In genomic region chr5:150075806-150076205, GRCh38 we compare ENCODE assay signal across 15 cellular contexts. TPM values are rescaled to one million over a fixed set of nuclear protein-coding genes. Genes with fewer than 3 reads are reported as not detected.
DNase-seq lines count a peak whose midpoint lies in the region; ATAC-seq and TF ChIP-seq lines count a peak whose summit lies in the region.
"Had no signal": no experiment of that assay in that cellular context is flagged by ENCODE, and none has a peak within 500 bp of the region (broad histone marks: within the 10 kb centered on the region; RNA-seq: fewer than 3 reads in every experiment).

No MANE protein-coding gene starts in this region.

- H3K4me1 ChIP-seq in stomach (no peaks in the 10 kb centered on the region), GM23248 (ENCODE audit: insufficient read depth) (no peaks in the 10 kb centered on the region)
- H3K4me1 ChIP-seq: adrenal gland, prostate gland, SJCRH30 had no signal

- no peaks in the 10 kb centered on the region for H3K9me2 ChIP-seq in GM23248 (ENCODE audit: insufficient read depth)

- TF ChIP-seq CTCF in choroid plexus epithelial cell (conservative IDR thresholded peaks at IDR 0.05; ENCODE audit: low read depth, low read length) = peak; percentile 23
- no peak for TF ChIP-seq CTCF in stomach (IDR thresholded peaks at IDR 0.05)

- H3K9me3 ChIP-seq in stomach (no peaks in the 10 kb centered on the region), GM23248 (ENCODE audit: low read depth) (no peaks in the 10 kb centered on the region)
- H3K9me3 ChIP-seq: adrenal gland, prostate gland, SJCRH30, thoracic aorta had no signal

- H3K27ac ChIP-seq in stomach (no peak overlapping the region), GM23248 (no peak overlapping the region)
- H3K27ac ChIP-seq: adrenal gland, prostate gland, SJCRH30, thoracic aorta had no signal

- DNase-seq in activated T-cell treated with anti-CD3 and anti-CD28 coated beads, Interleukin-2, amount 50 U/mL, for 48 hours = peak; percentile 6 to 11
- DNase-seq in activated T-cell treated with anti-CD3 and anti-CD28 coated beads, Interleukin-2, amount 50 U/mL, for 1 hour = no peak
- peak; percentile 29 for DNase-seq in NAMALWA (ENCODE audit: low spot score)
- no peak for DNase-seq in choroid plexus epithelial cell (ENCODE audit: low read depth)
- DNase-seq in stomach = peak; percentile 16
- no peak for DNase-seq in GM23248
- DNase-seq: hippocampal formation, naive B cell, NCI-H2081 treated with DMSO at 0.1 percent for 48 hours, SJCRH30 had no signal

- intact Hi-C loops in stomach (cut with DNase I; ENCODE audit: low total_unique reads) = no loop called here

- no peak for TF ChIP-seq EP300 in stomach (IDR thresholded peaks at IDR 0.05)

- in situ Hi-C loops in GM23248 (cut with MboI) = no loop called here

- H3K79me2 ChIP-seq in GM23248 (ENCODE audit: insufficient read depth) = no peaks in the 10 kb centered on the region

- H2AFZ ChIP-seq in GM23248 = no peak overlapping the region

- H3K36me3 ChIP-seq in stomach (peaks cover 0 to 6% (median 0%) of the 10 kb centered on the region in 4 donors), GM23248 (ENCODE audit: low read depth) (no peaks in the 10 kb centered on the region)
- H3K36me3 ChIP-seq: prostate gland, SJCRH30, thoracic aorta had no signal

- H3K27me3 ChIP-seq in stomach = no peaks in the 10 kb centered on the region
- H3K27me3 ChIP-seq in GM23248 (replicated peaks; ENCODE audit: insufficient read depth) = no peaks in the 10 kb centered on the region
- H3K27me3 ChIP-seq: adrenal gland had no signal

- 86 to 92% (median 89%) methylated on average over 4 of the region's 4 CpGs for WGBS in stomach, 5 donors
- 72 to 73% methylated on average over 4 of the region's 4 CpGs for WGBS in GM23248 (ENCODE audit: low coverage in 1 of 2, low lambda C conversion rate in 2 of 2, missing lambda C conversion rate in 2 of 2), 2 experiments

- H3K9ac ChIP-seq in GM23248 = no peak overlapping the region

- no peaks in the 10 kb centered on the region for H3F3A ChIP-seq in GM23248 (ENCODE audit: insufficient read depth)

- H3K4me3 ChIP-seq in choroid plexus epithelial cell (ENCODE audit: low read depth, low read length) = no peak overlapping the region
- H3K4me3 ChIP-seq in stomach = no peak overlapping the region
- H3K4me3 ChIP-seq in GM23248 = no peak overlapping the region
- H3K4me3 ChIP-seq: adrenal gland, prostate gland, SJCRH30, thoracic aorta had no signal

- no peak for TF ChIP-seq POLR2A in stomach (IDR thresholded peaks at IDR 0.05)

- no peaks in the 10 kb centered on the region for H4K20me1 ChIP-seq in GM23248 (ENCODE audit: insufficient read depth)

- ATAC-seq in HG02884 (IDR thresholded peaks at IDR 0.05; ENCODE audit: unreplicated experiment) (no peak), HG03025 (IDR thresholded peaks at IDR 0.05; ENCODE audit: low FRiP score, unreplicated experiment) (no peak)

- no peak overlapping the region for H3K4me2 ChIP-seq in GM23248 (ENCODE audit: unreplicated experiment)

RNA-seq across cellular contexts. Expression of gene CSF1R, which starts 10.5 kb away (rescaled TPM):
- 100 to 1,000 TPM in 1 of 5 donors, 10 to 100 TPM in 4; 17.8 to 235 (median 34.9) TPM for total RNA-seq in stomach
- polyA plus RNA-seq in stomach = 10 to 100 TPM in 1 of 3 donors, 1 to 10 TPM in 2; 3.0 to 10.2 (median 8.5) TPM
- total RNA-seq in GM23248 (2014; rRNA removed; shearing (Covaris generic)) = 0.63 TPM in 1 of 2 replicates, not detected in the other
- polyA plus RNA-seq in GM23248 (2016; fragmentation: Nextera tagmentation; extraction: Ambion mirVana) = 0.48 and 0.56 TPM in 2 replicates

Comparison
In these comparisons a context has a peak if more than half of its experiments do, and no peak if none do; other contexts are left out.
1. DNase-seq: peak in activated T-cell treated with anti-CD3 and anti-CD28 coated beads, Interleukin-2, amount 50 U/mL, for 48 hours (2 of 2), NAMALWA (single experiment) and stomach (single experiment); none in activated T-cell treated with anti-CD3 and anti-CD28 coated beads, Interleukin-2, amount 50 U/mL, for 1 hour (single experiment), choroid plexus epithelial cell (single experiment) and GM23248 (single experiment).
2. RNA of gene CSF1R, which starts 10.5 kb away (total RNA-seq): 17.8 to 235 TPM in stomach; 0.63 TPM in GM23248; every median in the first group is over 10 times any median in the second.